ENCODE assay signal across 29 cellular contexts in genomic region chr15:25909806-25910205, GRCh38. TPM values are rescaled to one million over a fixed set of nuclear protein-coding genes. Genes with fewer than 3 reads are reported as not detected.
"Had no signal": no experiment of that assay in that cellular context is flagged by ENCODE, and none has a peak within 500 bp of the region (broad histone marks: within the 10 kb centered on the region; RNA-seq: fewer than 3 reads in every experiment).

No MANE protein-coding gene starts in this region.

- H3K36me3 Mint-ChIP-seq: naive thymus-derived CD4-positive, alpha-beta T cell; natural killer cell; neural progenitor cell; stimulated activated effector memory CD8-positive, alpha-beta T cell treated with anti-CD3 and anti-CD28 coated beads, Interleukin-12 subunit alpha, Interleukin-12 subunit beta, amount 100 ng/mL, for 72 hours; stimulated activated naive B cell treated with anti-CD40 and anti-IgM and Interleukin-4, amounts not matched to agents 10 μg/mL and 1 μg/mL and 100 μg/mL, for 72 hours had no signal

- H3K27ac ChIP-seq: neural progenitor cell, neutrophil, pancreas, psoas muscle, right lobe of liver, sigmoid colon, stomach, thoracic aorta, thyroid gland, tibial nerve, upper lobe of left lung had no signal

- H3K4me3 ChIP-seq: neural progenitor cell, pancreas, psoas muscle, right lobe of liver, sigmoid colon, stomach, thoracic aorta, thyroid gland, tibial nerve, upper lobe of left lung had no signal

- H3K9me3 Mint-ChIP-seq: nephron; stimulated activated effector memory CD8-positive, alpha-beta T cell treated with anti-CD3 and anti-CD28 coated beads, Interleukin-12 subunit alpha, Interleukin-12 subunit beta, amount 100 ng/mL, for 72 hours; stimulated activated naive CD8-positive, alpha-beta T cell treated with anti-CD3 and anti-CD28 coated beads, Interleukin-15, Interleukin-2, amounts not matched to agents 100 ng/mL and 50 ng/mL, for 24 hours had no signal

- H3K4me1 Mint-ChIP-seq: naive thymus-derived CD4-positive, alpha-beta T cell; natural killer cell; nephron; neural progenitor cell; stimulated activated effector memory CD8-positive, alpha-beta T cell treated with anti-CD3 and anti-CD28 coated beads, Interleukin-12 subunit alpha, Interleukin-12 subunit beta, amount 100 ng/mL, for 72 hours had no signal

- H3K4me3 Mint-ChIP-seq: naive thymus-derived CD4-positive, alpha-beta T cell; natural killer cell; nephron; neural progenitor cell; stimulated activated effector memory CD8-positive, alpha-beta T cell treated with anti-CD3 and anti-CD28 coated beads, Interleukin-12 subunit alpha, Interleukin-12 subunit beta, amount 100 ng/mL, for 72 hours; stimulated activated naive B cell treated with anti-CD40 and anti-IgM and Interleukin-4, amounts not matched to agents 10 μg/mL and 1 μg/mL and 100 μg/mL, for 72 hours; stimulated activated naive CD8-positive, alpha-beta T cell treated with anti-CD3 and anti-CD28 coated beads, Interleukin-15, Interleukin-2, amounts not matched to agents 100 ng/mL and 50 ng/mL, for 24 hours had no signal

- H2AFZ ChIP-seq: neural progenitor cell had no signal

- H3K36me3 ChIP-seq: neural progenitor cell, neutrophil, pancreas, right lobe of liver, sigmoid colon, stomach, thoracic aorta, thyroid gland, tibial nerve, upper lobe of left lung had no signal

- H3K27me3 ChIP-seq: neural progenitor cell, neutrophil, pancreas, right lobe of liver, sigmoid colon, stomach, thyroid gland, tibial nerve, upper lobe of left lung had no signal

- H3K9ac ChIP-seq: neural progenitor cell had no signal

- H3K4me2 ChIP-seq: neural progenitor cell had no signal

- H3K4me1 ChIP-seq: neural progenitor cell, pancreas, psoas muscle, right lobe of liver, sigmoid colon, stomach, thyroid gland, tibial nerve, upper lobe of left lung had no signal

- DNase-seq: naive thymus-derived CD4-positive, alpha-beta T cell; natural killer cell; nucleus accumbens; pancreas; posterior cingulate gyrus; psoas muscle; right cardiac atrium; right lobe of liver; sigmoid colon; small intestine; stimulated activated CD4-positive, alpha-beta T cell treated with anti-CD3 and anti-CD28 coated beads, Interleukin-15, amount 100 ng/mL, for 24 hours; stimulated activated CD4-positive, alpha-beta T cell treated with anti-CD3 and anti-CD28 coated beads, Interleukin-2, amount 100 ng/mL, for 24 hours; stimulated activated CD4-positive, alpha-beta T cell treated with anti-CD3 and anti-CD28 coated beads, Interleukin-2, amount 100 ng/mL, for 48 hours; stimulated activated CD4-positive, alpha-beta T cell treated with anti-CD3 and anti-CD28 coated beads, Interleukin-4, amount 100 ng/mL, for 24 hours; stimulated activated naive B cell treated with anti-CD40 and anti-IgM and Interleukin-4, amounts not matched to agents 10 μg/mL and 1 μg/mL and 100 μg/mL, for 72 hours; stimulated activated naive CD4-positive, alpha-beta T cell treated with Interleukin-2 at 50 U/mL for 16 hours; stomach; thyroid gland; trophoblast cell had no signal

- H3K27ac Mint-ChIP-seq: natural killer cell; nephron; neural progenitor cell; progenitor cell of endocrine pancreas; stimulated activated effector memory CD8-positive, alpha-beta T cell treated with anti-CD3 and anti-CD28 coated beads, Interleukin-12 subunit alpha, Interleukin-12 subunit beta, amount 100 ng/mL, for 72 hours; stimulated activated naive B cell treated with anti-CD40 and anti-IgM and Interleukin-4, amounts not matched to agents 10 μg/mL and 1 μg/mL and 100 μg/mL, for 72 hours; stimulated activated naive CD8-positive, alpha-beta T cell treated with anti-CD3 and anti-CD28 coated beads, Interleukin-15, Interleukin-2, amounts not matched to agents 100 ng/mL and 50 ng/mL, for 24 hours had no signal

- H3K27me3 Mint-ChIP-seq: naive thymus-derived CD4-positive, alpha-beta T cell; progenitor cell of endocrine pancreas; stimulated activated naive CD8-positive, alpha-beta T cell treated with anti-CD3 and anti-CD28 coated beads, Interleukin-15, Interleukin-2, amounts not matched to agents 100 ng/mL and 50 ng/mL, for 24 hours had no signal

- H3K9me3 ChIP-seq: neutrophil, pancreas, psoas muscle, right lobe of liver, sigmoid colon, thoracic aorta, thyroid gland, upper lobe of left lung had no signal

RNA-seq across cellular contexts. Expression of gene ATP10A, which starts 46.7 kb away (rescaled TPM):
- polyA plus RNA-seq: neural cell had no signal
